In the genomic region with DNA sequence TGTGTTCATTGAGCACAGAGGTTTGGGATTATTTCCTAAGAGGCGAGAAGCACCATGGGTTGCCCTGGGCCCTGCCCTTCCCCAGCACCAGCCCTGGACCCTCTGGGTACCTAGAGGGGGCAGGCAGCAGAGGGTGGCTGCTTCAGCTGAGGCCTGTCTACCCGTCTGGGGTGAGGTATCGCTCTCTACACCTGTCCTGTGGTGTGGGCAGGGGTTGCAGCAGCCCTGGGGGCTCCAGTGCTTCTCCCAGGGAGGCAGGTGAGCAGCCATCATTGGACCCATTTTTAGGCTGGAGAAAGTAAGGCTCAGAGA, we compare ENCODE assay signal across 14 cellular contexts. TPM values are rescaled to one million over a fixed set of nuclear protein-coding genes. Genes with fewer than 3 reads are reported as not detected.
DNase-seq lines count a peak whose midpoint lies in the region; ATAC-seq and TF ChIP-seq lines count a peak whose summit lies in the region.
"Had no signal": no experiment of that assay in that cellular context is flagged by ENCODE, and none has a peak within 500 bp of the region (broad histone marks: within the 10 kb centered on the region; RNA-seq: fewer than 3 reads in every experiment).

No MANE protein-coding gene starts in this region.

- TF ChIP-seq POLR2A in vagina (IDR thresholded peaks at IDR 0.05) = no peak

- DNase-seq in right cardiac atrium (no peak), left cardiac atrium (no peak), dorsolateral prefrontal cortex (no peak), trophoblast cell (no peak), vagina (ENCODE audit: extremely low spot score in 2 of 2) (no peak), activated gamma-delta T cell treated with Interleukin-2 at 50 U/mL for 16 hours (no peak)
- DNase-seq in activated naive CD4-positive, alpha-beta T cell treated with anti-CD3 and anti-CD28 coated beads for 36 hours = no peak
- DNase-seq: CD4-positive, alpha-beta T cell; DMS53; HFFc6; NCI-H1048; NCI-H1436 treated with DMSO at 0.1 percent for 48 hours; NCI-H510A treated with DMSO at 0.1 percent for 48 hours had no signal

- H3K4me1 ChIP-seq in right cardiac atrium (ENCODE audit: control insufficient read depth, insufficient read depth, low read length) (peaks cover 13% of the 10 kb centered on the region), trophoblast cell (ENCODE audit: control insufficient read depth in 1 of 2, insufficient read depth in 2 of 2, low read length in 2 of 2) (peaks cover 17 to 23% of the 10 kb centered on the region in 2 experiments), vagina (peaks cover 72% of the 10 kb centered on the region)

- H3K27me3 ChIP-seq in right cardiac atrium (ENCODE audit: control insufficient read depth, insufficient read depth) (no peaks in the 10 kb centered on the region), dorsolateral prefrontal cortex (no peaks in the 10 kb centered on the region), trophoblast cell (ENCODE audit: insufficient read depth, low read length) (no peaks in the 10 kb centered on the region), vagina (no peaks in the 10 kb centered on the region)

- ATAC-seq in right cardiac atrium (peak; percentile 9 to 15), left cardiac atrium (no peak), HG02588 (IDR thresholded peaks at IDR 0.05; ENCODE audit: unreplicated experiment) (no peak)

- H3K36me3 ChIP-seq in trophoblast cell (ENCODE audit: control insufficient read depth in 1 of 2, insufficient read depth in 2 of 2, low read length in 2 of 2) = no peaks in the 10 kb centered on the region
- H3K36me3 ChIP-seq in vagina = no peaks in the 10 kb centered on the region

- no peak for TF ChIP-seq CTCF in dorsolateral prefrontal cortex (IDR thresholded peaks at IDR 0.05 in 54 of 56, conservative IDR thresholded peaks at IDR 0.05 in 2 of 56; ENCODE audit: low read depth in 1 of 56, partially characterized antibody in 56 of 56)
- no peak for TF ChIP-seq CTCF in vagina (IDR thresholded peaks at IDR 0.05)

- no peak overlapping the region for H2AK5ac ChIP-seq in trophoblast cell (ENCODE audit: low read length)

- no peak overlapping the region for H3K4me3 Mint-ChIP-seq in activated naive CD4-positive, alpha-beta T cell treated with anti-CD3 and anti-CD28 coated beads for 36 hours
- H3K4me3 Mint-ChIP-seq: CD4-positive, alpha-beta T cell; HFFc6 had no signal

- H3K18ac ChIP-seq in trophoblast cell (ENCODE audit: low read length) = peak overlapping the region; percentile 23

- H2BK120ac ChIP-seq in trophoblast cell (ENCODE audit: insufficient read depth, low read length, poor library complexity) = no peak overlapping the region

- H3K9ac ChIP-seq in trophoblast cell (ENCODE audit: low read length) = no peak overlapping the region

- H3K14ac ChIP-seq in trophoblast cell (ENCODE audit: low read length) = no peak overlapping the region

- intact Hi-C loops in right cardiac atrium (cut with DNase I) (no loop called here), left cardiac atrium (cut with DNase I) (no loop called here), dorsolateral prefrontal cortex (cut with DNase I) (no loop called here), vagina (cut with DNase I) (no loop called here)
- intact Hi-C loops in activated naive CD4-positive, alpha-beta T cell treated with anti-CD3 and anti-CD28 coated beads for 36 hours (cut with micrococcal nuclease) = no loop called here

- peaks cover 11% of the 10 kb centered on the region for H3K4me1 Mint-ChIP-seq in activated naive CD4-positive, alpha-beta T cell treated with anti-CD3 and anti-CD28 coated beads for 36 hours (ENCODE audit: low read depth)

- peaks cover 2% of the 10 kb centered on the region for H3K79me2 ChIP-seq in trophoblast cell (ENCODE audit: control insufficient read depth, insufficient read depth, low read length, poor library complexity)

- no peak overlapping the region for H2BK5ac ChIP-seq in trophoblast cell (ENCODE audit: low read depth, low read length, poor library complexity)

- no peak overlapping the region for H3K4ac ChIP-seq in trophoblast cell (ENCODE audit: low read depth, low read length)

- H3K23ac ChIP-seq in trophoblast cell (ENCODE audit: low read length) = no peak overlapping the region

- H2BK12ac ChIP-seq in trophoblast cell (ENCODE audit: low read length) = no peak overlapping the region

- no peaks in the 10 kb centered on the region for H3K9me3 Mint-ChIP-seq in activated naive CD4-positive, alpha-beta T cell treated with anti-CD3 and anti-CD28 coated beads for 36 hours
- H3K9me3 Mint-ChIP-seq: CD4-positive, alpha-beta T cell; HFFc6 had no signal

- 62% methylated on average over 3 of the region's 3 CpGs for WGBS in right cardiac atrium
- no CpG with 5 or more reads among the region's 3 CpGs for WGBS in trophoblast cell (ENCODE audit: extremely low coverage, insufficient coverage, insufficient read length)

- peaks cover 2% of the 10 kb centered on the region for H3K36me3 Mint-ChIP-seq in activated naive CD4-positive, alpha-beta T cell treated with anti-CD3 and anti-CD28 coated beads for 36 hours (ENCODE audit: low read depth)

- H4K8ac ChIP-seq in trophoblast cell (ENCODE audit: low read depth, low read length) = no peak overlapping the region

- no peak overlapping the region for H4K91ac ChIP-seq in trophoblast cell (ENCODE audit: low read depth, low read length)

- H3K27me3 Mint-ChIP-seq in activated naive CD4-positive, alpha-beta T cell treated with anti-CD3 and anti-CD28 coated beads for 36 hours (ENCODE audit: low read depth) = no peaks in the 10 kb centered on the region
- H3K27me3 Mint-ChIP-seq: CD4-positive, alpha-beta T cell had no signal

- H3K27ac ChIP-seq in right cardiac atrium (ENCODE audit: low read length) = peak overlapping the region; percentile 13
- peak overlapping the region in 37 of 59 donors; percentile 4 to 78 (median 51) for H3K27ac ChIP-seq in dorsolateral prefrontal cortex
- H3K27ac ChIP-seq in trophoblast cell (ENCODE audit: low read depth, low read length) = no peak overlapping the region
- H3K27ac ChIP-seq in vagina = peak overlapping the region; percentile 28

- H4K12ac ChIP-seq in trophoblast cell (ENCODE audit: low read depth, low read length) = no peak overlapping the region

- CTCF ChIA-PET in activated naive CD4-positive, alpha-beta T cell treated with anti-CD3 and anti-CD28 coated beads for 36 hours (lab: Charles Lee) = no interaction called here

- H2AFZ ChIP-seq in trophoblast cell (ENCODE audit: insufficient read depth, low read length, poor library complexity) = no peak overlapping the region

- peaks cover 4% of the 10 kb centered on the region for H3K79me1 ChIP-seq in trophoblast cell (ENCODE audit: low read length)

- H3K9me3 ChIP-seq in right cardiac atrium (ENCODE audit: control insufficient read depth, low read length) = no peaks in the 10 kb centered on the region
- peaks cover 2% of the 10 kb centered on the region for H3K9me3 ChIP-seq in trophoblast cell (ENCODE audit: insufficient read depth, low read depth, low read length)
- H3K9me3 ChIP-seq in vagina = no peaks in the 10 kb centered on the region

- H3K4me2 ChIP-seq in trophoblast cell (ENCODE audit: low read length) = no peak overlapping the region

- H3K27ac Mint-ChIP-seq in activated naive CD4-positive, alpha-beta T cell treated with anti-CD3 and anti-CD28 coated beads for 36 hours = no peak overlapping the region
- H3K27ac Mint-ChIP-seq: CD4-positive, alpha-beta T cell; HFFc6 had no signal

- H3K4me3 ChIP-seq in right cardiac atrium (ENCODE audit: low read length) = no peak overlapping the region
- H3K4me3 ChIP-seq in dorsolateral prefrontal cortex = no peak overlapping the region
- no peak overlapping the region for H3K4me3 ChIP-seq in trophoblast cell (ENCODE audit: low read depth, low read length)
- no peak overlapping the region for H3K4me3 ChIP-seq in vagina

RNA-seq across cellular contexts. Expression of a gene that starts 15.6 kb away (rescaled TPM):
- 10 to 100 TPM; 27.5 to 33.9 (median 29.9) TPM for total RNA-seq in right cardiac atrium
- 9.5 TPM for polyA plus RNA-seq in right cardiac atrium
- total RNA-seq in left cardiac atrium = 10 to 100 TPM; 16.1 to 16.3 TPM
- total RNA-seq in dorsolateral prefrontal cortex = 10 to 100 TPM; 18.8 to 43.2 (median 30.9) TPM
- polyA plus RNA-seq in trophoblast cell (2013) = 1.8 and 2.4 TPM in 2 replicates
- total RNA-seq in vagina = 15.2 TPM
- 1 to 10 TPM in 1 of 2 experiments, under 1 TPM in 1; 0.81 to 1.3 TPM for total RNA-seq in activated naive CD4-positive, alpha-beta T cell treated with anti-CD3 and anti-CD28 coated beads for 36 hours

Comparison
In these comparisons a context has a peak if more than half of its experiments do, and no peak if none do; other contexts are left out.
1. ATAC-seq: peak in right cardiac atrium (2 of 2); none in left cardiac atrium (0 of 2) and HG02588 (single experiment).